In the genomic region with DNA sequence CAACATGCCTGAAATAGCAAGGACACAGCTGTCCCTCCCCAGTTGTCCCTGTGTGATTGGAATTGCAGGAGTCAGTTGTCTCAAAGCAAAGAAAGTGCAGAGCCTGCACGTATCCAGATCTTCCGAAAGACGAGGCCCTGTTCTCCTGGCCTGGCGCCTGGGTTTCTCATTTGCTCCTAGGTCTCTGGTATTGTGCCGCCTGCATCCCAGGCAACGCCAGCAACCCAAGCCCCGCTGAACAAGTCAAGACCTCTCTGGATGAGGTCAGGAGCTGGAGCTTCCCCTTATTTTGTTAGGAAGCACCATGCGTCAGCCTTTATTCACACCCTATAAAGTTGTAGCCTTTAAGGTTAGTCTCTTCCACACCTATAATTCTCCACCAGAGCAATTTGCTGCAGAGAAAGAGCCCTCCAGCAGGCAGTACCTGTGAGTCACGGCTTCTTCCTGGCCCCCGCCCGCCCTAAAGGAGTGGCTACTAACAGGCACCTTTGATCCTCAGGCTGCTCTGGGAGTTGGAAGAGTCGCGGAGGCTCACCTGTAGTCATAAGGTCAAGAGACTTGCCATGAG, we compare ENCODE assay signal across 8 cellular contexts.
A peak's percentile ranks its signal among the peaks of the same experiment; 100 is the strongest.
DNase-seq lines count a peak whose midpoint lies in the region; ATAC-seq and TF ChIP-seq lines count a peak whose summit lies in the region.

No MANE protein-coding gene starts in this region.

- peaks cover 13 to 25% of the 10 kb centered on the region in 2 donors for H3K4me1 ChIP-seq in adrenal gland (replicated peaks in 1 of 2)
- peaks cover 27% of the 10 kb centered on the region for H3K4me1 ChIP-seq in rectal smooth muscle tissue (ENCODE audit: control insufficient read depth, insufficient read depth, low read length)

- no peak for TF ChIP-seq POLR2A in adrenal gland (IDR thresholded peaks at IDR 0.05)

- H3K27me3 ChIP-seq in adrenal gland: no peaks in the 10 kb centered on the region
- no peaks in the 10 kb centered on the region for H3K27me3 ChIP-seq in rectal smooth muscle tissue (ENCODE audit: control insufficient read depth, insufficient read depth, low read length)

- peak; percentile 88 for DNase-seq in DMS53 (lab: John Stamatoyannopoulos, UW)
- peak in 5 of 7 donors; percentile 33 to 77 (median 55) for DNase-seq in adrenal gland
- DNase-seq in left ventricle myocardium superior: peak; percentile 77
- no peak for DNase-seq in NCI-H187 treated with DMSO at 0.1 percent for 48 hours (lab: John Stamatoyannopoulos, UW)
- no peak for DNase-seq in HUDEP-2 (lab: John Stamatoyannopoulos, UW; ENCODE audit: unreplicated experiment in 76 of 76)

- no peaks in the 10 kb centered on the region for H3K36me3 ChIP-seq in adrenal gland (replicated peaks in 1 of 2)
- H3K36me3 ChIP-seq in rectal smooth muscle tissue (ENCODE audit: control insufficient read depth, insufficient read depth, low read length): no peaks in the 10 kb centered on the region

- H3K27ac ChIP-seq in adrenal gland: peak overlapping the region; percentile 86 to 90 (median 87)
- peak overlapping the region; percentile 94 for H3K27ac ChIP-seq in rectal smooth muscle tissue (ENCODE audit: low read depth, low read length)

- H3K9me3 ChIP-seq in adrenal gland (replicated peaks in 1 of 3): no peaks in the 10 kb centered on the region

- no peak for TF ChIP-seq CTCF in adrenal gland (IDR thresholded peaks at IDR 0.05)

- no peak overlapping the region for H3K4me3 ChIP-seq in adrenal gland
- peak overlapping the region; percentile 3 for H3K4me3 ChIP-seq in rectal smooth muscle tissue (ENCODE audit: low read length)

- ATAC-seq in left ventricle myocardium superior (peak; percentile 54), HG03571 (IDR thresholded peaks at IDR 0.05; ENCODE audit: unreplicated experiment) (no peak), GM19397 (IDR thresholded peaks at IDR 0.05; ENCODE audit: unreplicated experiment) (no peak)

- WGBS in adrenal gland, 4 donors: 72 to 86% (median 81%) methylated on average over 10 to 13 of the region's 13 CpGs

- H3K9ac ChIP-seq in rectal smooth muscle tissue (ENCODE audit: low read length): peak overlapping the region; percentile 50

- intact Hi-C loops in adrenal gland (cut with DNase I): loop anchor here in 1 of 2 donors (10.0 kb wide), 1 partner anchor 483 kb away; no protein-coding TSS in a partner anchor
- intact Hi-C loops in left ventricle myocardium superior (cut with micrococcal nuclease): loop anchor here (10.0 kb wide), 1 partner anchor 77 kb away; no protein-coding TSS in a partner anchor

Comparison
In these comparisons a context has a peak if more than half of its experiments do, and no peak if none do; other contexts are left out.
1. DNase-seq: peak in DMS53 (single experiment), adrenal gland (5 of 7) and left ventricle myocardium superior (single experiment); none in NCI-H187 treated with DMSO at 0.1 percent for 48 hours (single experiment) and HUDEP-2 (0 of 76).